31 cellular contexts compared by ENCODE assay signal in the genomic region with DNA sequence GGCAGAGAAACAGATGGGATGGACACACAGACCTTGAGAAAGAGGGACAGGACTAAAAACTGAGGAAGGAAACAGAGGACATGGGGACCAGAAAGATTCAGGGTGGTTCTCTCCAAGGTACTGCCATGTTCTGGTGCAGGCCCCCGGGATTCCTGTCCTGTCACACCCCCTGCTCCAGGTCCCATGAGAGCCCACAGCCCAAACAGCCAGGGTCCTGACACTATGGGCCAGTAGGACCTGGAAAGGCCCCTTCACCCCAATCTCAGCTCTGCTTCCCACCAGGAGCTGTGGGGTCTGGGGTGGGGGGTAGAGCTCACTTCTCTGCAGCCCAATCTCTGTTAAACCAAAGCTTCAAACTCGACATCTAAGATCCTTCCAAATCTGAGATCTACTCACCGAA.
"Had no signal": no experiment of that assay in that cellular context is flagged by ENCODE, and none has a peak within 500 bp of the region (broad histone marks: within the 10 kb centered on the region; RNA-seq: fewer than 3 reads in every experiment).

No MANE protein-coding gene starts in this region.

- H3K36me3 ChIP-seq: ovary had no signal

- H3K4me1 ChIP-seq: body of pancreas, colonic mucosa, lower lobe of right lung, prostate gland, suprapubic skin had no signal

- ATAC-seq: body of pancreas, mucosa of descending colon, sciatic nerve had no signal

- DNase-seq: activated CD4-positive, alpha-beta memory T cell treated with anti-CD3 and anti-CD28 coated beads for 36 hours; activated CD4-positive, alpha-beta T cell treated with anti-CD3 and anti-CD28 coated beads, Interleukin-2, amount 10 ng/mL, durations not matched to agents 24 days and 14 days; activated CD4-positive, CD25-positive, alpha-beta regulatory T cell treated with anti-CD3 and anti-CD28 coated beads, Interleukin-2, amount 50 U/mL, for 72 hours; activated CD8-positive, alpha-beta memory T cell treated with anti-CD3 and anti-CD28 coated beads, Interleukin-2, amount 50 U/mL, for 4 hours; activated gamma-delta T cell; activated naive CD4-positive, alpha-beta T cell treated with anti-CD3 and anti-CD28 coated beads, Interleukin-2, amount 10 ng/mL, durations not matched to agents 7 days and 5 days; activated T-cell treated with anti-CD3 and anti-CD28 coated beads, Interleukin-2, amount 50 U/mL, for 1 hour; body of pancreas; colonic mucosa; effector CD8-positive, alpha-beta T cell; kidney glomerular epithelial cell; lower lobe of right lung; mesendoderm; mucosa of descending colon; ovary; retina; stimulated activated CD4-positive, alpha-beta T cell treated with anti-CD3 and anti-CD28 coated beads, Interleukin-1b, Interleukin-23, amount 100 ng/mL, for 48 hours; stimulated activated CD4-positive, alpha-beta T cell treated with anti-CD3 and anti-CD28 coated beads, Interleukin-4, amount 100 ng/mL, for 4 hours; stimulated activated CD8-positive, alpha-beta memory T cell treated with anti-CD3 and anti-CD28 coated beads, Interleukin-4, amount 100 ng/mL, for 48 hours; stimulated activated naive B cell treated with anti-CD40 and anti-IgM and Interleukin-4, amounts not matched to agents 10 μg/mL and 1 μg/mL and 100 μg/mL, for 72 hours; T-cell; T-helper 9 cell; tibial artery had no signal

- FAIRE-seq: frontal cortex, TTC549 had no signal

- H3K27ac ChIP-seq: body of pancreas, colonic mucosa, lower lobe of right lung, ovary, prostate gland, skin epidermis, suprapubic skin, tibial artery, WERI-Rb-1 had no signal

- H3K9me3 Mint-ChIP-seq: activated CD4-positive, alpha-beta memory T cell treated with anti-CD3 and anti-CD28 coated beads for 36 hours; activated CD4-positive, alpha-beta T cell treated with anti-CD3 and anti-CD28 coated beads, Interleukin-2, amount 10 ng/mL, durations not matched to agents 24 days and 14 days; activated naive CD4-positive, alpha-beta T cell treated with anti-CD3 and anti-CD28 coated beads, Interleukin-2, amount 10 ng/mL, durations not matched to agents 7 days and 5 days; activated T-helper 1 cell treated with anti-CD3 and anti-CD28 coated beads, Interleukin-12 subunit alpha, Interleukin-12 subunit beta, Interleukin-2, Interleukin-4 antibody, amounts not matched to agents 30 ng/mL and 10 ng/mL and 1 ng/mL, durations not matched to agents 14 hours and 24 hours and 36 hours; stimulated activated naive B cell treated with anti-CD40 and anti-IgM and Interleukin-4, amounts not matched to agents 10 μg/mL and 1 μg/mL and 100 μg/mL, for 72 hours; T-cell had no signal

- H3K4me3 ChIP-seq: body of pancreas, colonic mucosa, lower lobe of right lung, mucosa of descending colon, ovary, prostate gland, skin epidermis, suprapubic skin, tibial artery had no signal

- H3K4me3 Mint-ChIP-seq: activated CD4-positive, alpha-beta memory T cell treated with anti-CD3 and anti-CD28 coated beads for 36 hours; activated CD4-positive, alpha-beta T cell treated with anti-CD3 and anti-CD28 coated beads, Interleukin-2, amount 10 ng/mL, durations not matched to agents 24 days and 14 days; activated naive CD4-positive, alpha-beta T cell treated with anti-CD3 and anti-CD28 coated beads, Interleukin-2, amount 10 ng/mL, durations not matched to agents 7 days and 5 days; activated T-helper 1 cell treated with anti-CD3 and anti-CD28 coated beads, Interleukin-12 subunit alpha, Interleukin-12 subunit beta, Interleukin-2, Interleukin-4 antibody, amounts not matched to agents 30 ng/mL and 10 ng/mL and 1 ng/mL, durations not matched to agents 14 hours and 24 hours and 36 hours; stimulated activated naive B cell treated with anti-CD40 and anti-IgM and Interleukin-4, amounts not matched to agents 10 μg/mL and 1 μg/mL and 100 μg/mL, for 72 hours; T-cell had no signal

- H3K27ac Mint-ChIP-seq: activated CD4-positive, alpha-beta memory T cell treated with anti-CD3 and anti-CD28 coated beads for 36 hours; activated CD4-positive, alpha-beta T cell treated with anti-CD3 and anti-CD28 coated beads, Interleukin-2, amount 10 ng/mL, durations not matched to agents 24 days and 14 days; activated T-helper 1 cell treated with anti-CD3 and anti-CD28 coated beads, Interleukin-12 subunit alpha, Interleukin-12 subunit beta, Interleukin-2, Interleukin-4 antibody, amounts not matched to agents 30 ng/mL and 10 ng/mL and 1 ng/mL, durations not matched to agents 14 hours and 24 hours and 36 hours; stimulated activated naive B cell treated with anti-CD40 and anti-IgM and Interleukin-4, amounts not matched to agents 10 μg/mL and 1 μg/mL and 100 μg/mL, for 72 hours had no signal

- H3K27me3 ChIP-seq: body of pancreas, colonic mucosa, ovary, suprapubic skin, tibial artery had no signal

- H3K27me3 Mint-ChIP-seq: activated CD4-positive, alpha-beta memory T cell treated with anti-CD3 and anti-CD28 coated beads for 36 hours; activated CD4-positive, alpha-beta T cell treated with anti-CD3 and anti-CD28 coated beads, Interleukin-2, amount 10 ng/mL, durations not matched to agents 24 days and 14 days; activated naive CD4-positive, alpha-beta T cell treated with anti-CD3 and anti-CD28 coated beads, Interleukin-2, amount 10 ng/mL, durations not matched to agents 7 days and 5 days; stimulated activated naive B cell treated with anti-CD40 and anti-IgM and Interleukin-4, amounts not matched to agents 10 μg/mL and 1 μg/mL and 100 μg/mL, for 72 hours; T-cell had no signal

- H3K9me3 ChIP-seq: body of pancreas, colonic mucosa, lower lobe of right lung, mucosa of descending colon, ovary, prostate gland, suprapubic skin, tibial artery had no signal
